In genomic region chr2:84912984-84913383, GRCh38 we compare ENCODE assay signal across 17 cellular contexts. TPM values are rescaled to one million over a fixed set of nuclear protein-coding genes. Genes with fewer than 3 reads are reported as not detected.
DNase-seq lines count a peak whose midpoint lies in the region; ATAC-seq and TF ChIP-seq lines count a peak whose summit lies in the region.
"Had no signal": no experiment of that assay in that cellular context is flagged by ENCODE, and none has a peak within 500 bp of the region (broad histone marks: within the 10 kb centered on the region; RNA-seq: fewer than 3 reads in every experiment).

No MANE protein-coding gene starts in this region.

- H3K4me3 ChIP-seq in HEK293 (ENCODE audit: low read depth, low read length) (no peak overlapping the region), esophagus muscularis mucosa (no peak overlapping the region), prostate gland (no peak overlapping the region), WERI-Rb-1 (ENCODE audit: low read depth, low read length) (no peak overlapping the region)
- H3K4me3 ChIP-seq: BLaER1, HAP-1 had no signal

- H3K9me3 ChIP-seq in HEK293 (ENCODE audit: control insufficient read depth, insufficient read depth, low read depth, low read length), result no peaks in the 10 kb centered on the region
- H3K9me3 ChIP-seq in esophagus muscularis mucosa, result no peaks in the 10 kb centered on the region
- no peaks in the 10 kb centered on the region for H3K9me3 ChIP-seq in prostate gland
- no peaks in the 10 kb centered on the region for H3K9me3 ChIP-seq in WERI-Rb-1 (ENCODE audit: severe bottlenecking)
- H3K9me3 ChIP-seq: Caco-2, HAP-1 had no signal

- peaks cover 14% of the 10 kb centered on the region for H3K9me3 Mint-ChIP-seq in activated CD8-positive, alpha-beta memory T cell treated with anti-CD3 and anti-CD28 coated beads, Interleukin-2, amount 10 ng/mL, durations not matched to agents 7 days and 5 days (ENCODE audit: low read depth)
- H3K9me3 Mint-ChIP-seq in stimulated activated naive B cell treated with anti-CD40 and anti-IgM and Interleukin-4, amounts not matched to agents 10 μg/mL and 1 μg/mL and 100 μg/mL, for 72 hours, result peaks cover 9 to 11% of the 10 kb centered on the region in 2 donors

- H3K4me1 ChIP-seq in HEK293 (ENCODE audit: control insufficient read depth, insufficient read depth, low read length) (no peaks in the 10 kb centered on the region), esophagus muscularis mucosa (no peaks in the 10 kb centered on the region), prostate gland (replicated peaks) (no peaks in the 10 kb centered on the region)
- H3K4me1 ChIP-seq: HAP-1 had no signal

- H3K36me3 ChIP-seq in HEK293 (ENCODE audit: control insufficient read depth in 2 of 2, insufficient read depth in 1 of 2, low read length in 2 of 2), result peaks cover 0 to 8% of the 10 kb centered on the region in 2 experiments; a peak in 2 of 3 replicates
- H3K36me3 ChIP-seq in esophagus muscularis mucosa, result no peaks in the 10 kb centered on the region
- H3K36me3 ChIP-seq in prostate gland, result no peaks in the 10 kb centered on the region
- no peaks in the 10 kb centered on the region for H3K36me3 ChIP-seq in WERI-Rb-1
- H3K36me3 ChIP-seq: HAP-1 had no signal

- ATAC-seq in activated CD8-positive, alpha-beta memory T cell treated with anti-CD3 and anti-CD28 coated beads, Interleukin-2, amount 10 ng/mL, durations not matched to agents 7 days and 5 days, result no peak
- no peak for ATAC-seq in stimulated activated naive B cell treated with anti-CD40 and anti-IgM and Interleukin-4, amounts not matched to agents 10 μg/mL and 1 μg/mL and 100 μg/mL, for 72 hours (replicated peaks)

- no peak for TF ChIP-seq EP300 in esophagus muscularis mucosa (IDR thresholded peaks at IDR 0.05)

- no peak overlapping the region for H3K27ac Mint-ChIP-seq in activated CD8-positive, alpha-beta memory T cell treated with anti-CD3 and anti-CD28 coated beads, Interleukin-2, amount 10 ng/mL, durations not matched to agents 7 days and 5 days
- H3K27ac Mint-ChIP-seq in stimulated activated naive B cell treated with anti-CD40 and anti-IgM and Interleukin-4, amounts not matched to agents 10 μg/mL and 1 μg/mL and 100 μg/mL, for 72 hours, result peak overlapping the region; percentile 25
- H3K27ac Mint-ChIP-seq: HFFc6 had no signal

- CTCF ChIA-PET in activated CD8-positive, alpha-beta memory T cell treated with anti-CD3 and anti-CD28 coated beads, Interleukin-2, amount 10 ng/mL, durations not matched to agents 7 days and 5 days (lab: Charles Lee), result interaction anchor here (2.1 kb wide), 1 partner anchor 13 kb away, joined by 18 read pairs; no protein-coding TSS in a partner anchor
- CTCF ChIA-PET in HEK293 (lab: Yijun Ruan, JAX), result interaction anchor here (1.5 kb wide), 1 partner anchor 12 kb away, joined by 10 read pairs; no protein-coding TSS in a partner anchor

- WGBS in esophagus muscularis mucosa, result 98% methylated on average over 4 of the region's 4 CpGs
- WGBS in prostate gland, result 49% methylated on average over 4 of the region's 4 CpGs

- no peak overlapping the region for H3K4me3 Mint-ChIP-seq in activated CD8-positive, alpha-beta memory T cell treated with anti-CD3 and anti-CD28 coated beads, Interleukin-2, amount 10 ng/mL, durations not matched to agents 7 days and 5 days
- H3K4me3 Mint-ChIP-seq in stimulated activated naive B cell treated with anti-CD40 and anti-IgM and Interleukin-4, amounts not matched to agents 10 μg/mL and 1 μg/mL and 100 μg/mL, for 72 hours, result no peak overlapping the region
- H3K4me3 Mint-ChIP-seq: CD8-positive, alpha-beta memory T cell; HFFc6 had no signal

- no peaks in the 10 kb centered on the region for H3K27me3 Mint-ChIP-seq in activated CD8-positive, alpha-beta memory T cell treated with anti-CD3 and anti-CD28 coated beads, Interleukin-2, amount 10 ng/mL, durations not matched to agents 7 days and 5 days
- H3K27me3 Mint-ChIP-seq in stimulated activated naive B cell treated with anti-CD40 and anti-IgM and Interleukin-4, amounts not matched to agents 10 μg/mL and 1 μg/mL and 100 μg/mL, for 72 hours, result no peaks in the 10 kb centered on the region

- TF ChIP-seq CTCF in HEK293 (tag by site-specific recombination; IDR thresholded peaks at IDR 0.05), result no peak
- no peak for TF ChIP-seq CTCF in esophagus muscularis mucosa (IDR thresholded peaks at IDR 0.05)
- TF ChIP-seq CTCF in prostate gland (IDR thresholded peaks at IDR 0.05), result no peak
- no peak for TF ChIP-seq CTCF in WERI-Rb-1 (IDR thresholded peaks at IDR 0.05; ENCODE audit: low read depth, low read length)

- peaks cover 30% of the 10 kb centered on the region for H3K4me1 Mint-ChIP-seq in activated CD8-positive, alpha-beta memory T cell treated with anti-CD3 and anti-CD28 coated beads, Interleukin-2, amount 10 ng/mL, durations not matched to agents 7 days and 5 days
- peaks cover 21 to 29% of the 10 kb centered on the region in 2 donors for H3K4me1 Mint-ChIP-seq in stimulated activated naive B cell treated with anti-CD40 and anti-IgM and Interleukin-4, amounts not matched to agents 10 μg/mL and 1 μg/mL and 100 μg/mL, for 72 hours

- peaks cover 26% of the 10 kb centered on the region for H3K36me3 Mint-ChIP-seq in activated CD8-positive, alpha-beta memory T cell treated with anti-CD3 and anti-CD28 coated beads, Interleukin-2, amount 10 ng/mL, durations not matched to agents 7 days and 5 days
- peaks cover 10 to 15% of the 10 kb centered on the region in 2 donors for H3K36me3 Mint-ChIP-seq in stimulated activated naive B cell treated with anti-CD40 and anti-IgM and Interleukin-4, amounts not matched to agents 10 μg/mL and 1 μg/mL and 100 μg/mL, for 72 hours

- no peak for TF ChIP-seq POLR2A in esophagus muscularis mucosa (IDR thresholded peaks at IDR 0.05; ENCODE audit: low read depth)
- TF ChIP-seq POLR2A in prostate gland (IDR thresholded peaks at IDR 0.05), result no peak

- intact Hi-C loops in esophagus muscularis mucosa (cut with DNase I) (no loop called here), prostate gland (cut with DNase I) (no loop called here)

- H3K27ac ChIP-seq in HEK293 (ENCODE audit: extremely low read depth, low read depth, low read length), result no peak overlapping the region
- no peak overlapping the region for H3K27ac ChIP-seq in esophagus muscularis mucosa (replicated peaks in 1 of 4)
- H3K27ac ChIP-seq in prostate gland, result no peak overlapping the region
- H3K27ac ChIP-seq in WERI-Rb-1, result no peak overlapping the region
- H3K27ac ChIP-seq: BLaER1, HL-60 had no signal

- DNase-seq in activated CD8-positive, alpha-beta memory T cell treated with anti-CD3 and anti-CD28 coated beads for 24 hours, result peak; percentile 33
- DNase-seq in activated CD8-positive, alpha-beta memory T cell treated with anti-CD3 and anti-CD28 coated beads, Interleukin-2, amount 10 ng/mL, durations not matched to agents 7 days and 5 days, result no peak
- DNase-seq in esophagus muscularis mucosa (ENCODE audit: extremely low spot score) (peak; percentile 37), prostate gland (ENCODE audit: low spot score) (no peak), WERI-Rb-1 (no peak)
- no peak for DNase-seq in stimulated activated naive B cell treated with anti-CD40 and anti-IgM and Interleukin-4, amounts not matched to agents 10 μg/mL and 1 μg/mL and 100 μg/mL, for 72 hours
- DNase-seq: 8988T; AML-193; Caco-2; CD8-positive, alpha-beta memory T cell; DND-41; GDM1; HFFc6 had no signal

- POLR2A ChIA-PET in HEK293 (lab: Yijun Ruan, JAX), result no interaction called here

- H3K27me3 ChIP-seq in esophagus muscularis mucosa, result no peaks in the 10 kb centered on the region
- no peaks in the 10 kb centered on the region for H3K27me3 ChIP-seq in prostate gland (replicated peaks; ENCODE audit: insufficient read depth)
- H3K27me3 ChIP-seq in WERI-Rb-1 (ENCODE audit: insufficient read depth, low read depth, severe bottlenecking), result no peaks in the 10 kb centered on the region
- H3K27me3 ChIP-seq: BLaER1 had no signal

TF ChIP-seq in HEK293, 187 proteins besides CTCF, POLR2A, EP300 and RAD21:
- peak; percentile 68 for TF ChIP-seq ZFHX2 (tag by site-specific recombination; conservative IDR thresholded peaks at IDR 0.05)
- TF ChIP-seq, protein P1, sequence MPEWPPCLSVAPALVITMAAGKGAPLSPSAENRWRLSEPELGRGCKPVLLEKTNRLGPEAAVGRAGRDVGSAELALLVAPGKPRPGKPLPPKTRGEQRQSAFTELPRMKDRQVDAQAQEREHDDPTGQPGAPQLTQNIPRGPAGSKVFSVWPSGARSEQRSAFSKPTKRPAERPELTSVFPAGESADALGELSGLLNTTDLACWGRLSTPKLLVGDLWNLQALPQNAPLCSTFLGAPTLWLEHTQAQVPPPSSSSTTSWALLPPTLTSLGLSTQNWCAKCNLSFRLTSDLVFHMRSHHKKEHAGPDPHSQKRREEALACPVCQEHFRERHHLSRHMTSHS (tag by site-specific recombination; IDR thresholded peaks at IDR 0.05), result no peak
- TF ChIP-seq ZIC2 (tag by site-specific recombination; IDR thresholded peaks at IDR 0.05), result peak; percentile 10; the same call in 1 of the 2 replicates
- TF ChIP-seq EGR2 (tag by site-specific recombination; IDR thresholded peaks at IDR 0.05; ENCODE audit: low read depth), result peak; percentile 37; the same call in 1 of the 2 replicates
TF ChIP-seq in HEK293: peak in this region for 3.

RNA-seq across cellular contexts. Expression of gene TMSB10, which starts 7.5 kb away (rescaled TPM):
- total RNA-seq in activated CD8-positive, alpha-beta memory T cell treated with anti-CD3 and anti-CD28 coated beads, Interleukin-2, amount 10 ng/mL, durations not matched to agents 7 days and 5 days, result 1,000 to 10,000 TPM; 3,578 to 3,807 TPM
- 1,000 to 10,000 TPM; 1,300 to 2,755 (median 1,711) TPM for total RNA-seq in esophagus muscularis mucosa
- total RNA-seq in prostate gland, result 1,000 to 10,000 TPM; 1,100 to 3,014 TPM

RNA-seq across cellular contexts. Expression of gene TRABD2A, which starts 32.1 kb away (rescaled TPM):
- total RNA-seq in activated CD8-positive, alpha-beta memory T cell treated with anti-CD3 and anti-CD28 coated beads, Interleukin-2, amount 10 ng/mL, durations not matched to agents 7 days and 5 days, result 10 to 100 TPM; 30.2 to 32.4 TPM
- total RNA-seq in esophagus muscularis mucosa (1 to 10 TPM; 1.2 to 3.0 (median 2.1) TPM), prostate gland (10 to 100 TPM in 1 of 2 donors, not detected in 1; 10.3 TPM)

RNA-seq across cellular contexts. Expression of gene KCMF1, which starts 58.0 kb away (rescaled TPM):
- 10 to 100 TPM; 78.2 to 89.0 TPM for total RNA-seq in activated CD8-positive, alpha-beta memory T cell treated with anti-CD3 and anti-CD28 coated beads, Interleukin-2, amount 10 ng/mL, durations not matched to agents 7 days and 5 days
- total RNA-seq in esophagus muscularis mucosa (10 to 100 TPM; 48.0 to 73.1 (median 65.4) TPM), prostate gland (10 to 100 TPM; 20.5 to 33.1 TPM)

Comparison
In these comparisons a context has a peak if more than half of its experiments do, and no peak if none do; other contexts are left out.
1. DNase-seq: peak in activated CD8-positive, alpha-beta memory T cell treated with anti-CD3 and anti-CD28 coated beads for 24 hours (single experiment) and esophagus muscularis mucosa (single experiment); none in activated CD8-positive, alpha-beta memory T cell treated with anti-CD3 and anti-CD28 coated beads, Interleukin-2, amount 10 ng/mL, durations not matched to agents 7 days and 5 days (single experiment), stimulated activated naive B cell treated with anti-CD40 and anti-IgM and Interleukin-4, amounts not matched to agents 10 μg/mL and 1 μg/mL and 100 μg/mL, for 72 hours (single experiment), prostate gland (single experiment) and WERI-Rb-1 (single experiment).